ENCODE assay signal across 25 cellular contexts in the genomic region with DNA sequence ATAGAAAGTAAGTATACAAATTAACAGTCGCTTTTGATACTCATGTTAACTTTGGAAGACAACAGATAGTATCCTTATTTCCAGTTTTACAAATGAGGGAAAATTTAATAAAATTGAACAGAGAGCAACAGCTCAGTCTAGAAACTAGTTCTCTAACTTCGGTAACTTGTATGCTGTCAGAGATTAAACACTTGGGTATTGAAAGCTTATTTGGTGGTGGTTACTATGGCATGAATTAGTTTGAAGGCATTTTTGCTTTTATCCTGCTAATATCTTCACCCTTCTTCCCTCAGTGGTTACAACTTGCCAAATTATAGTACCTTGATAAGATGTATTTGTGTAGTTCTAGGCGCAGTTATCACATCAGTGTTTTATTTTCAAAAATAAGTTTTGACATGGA. TPM values are rescaled to one million over a fixed set of nuclear protein-coding genes. Genes with fewer than 3 reads are reported as not detected.
DNase-seq lines count a peak whose midpoint lies in the region; ATAC-seq, FAIRE-seq and TF ChIP-seq lines count a peak whose summit lies in the region.
"Had no signal": no experiment of that assay in that cellular context is flagged by ENCODE, and none has a peak within 500 bp of the region (broad histone marks: within the 10 kb centered on the region; RNA-seq: fewer than 3 reads in every experiment).

No MANE protein-coding gene starts in this region.

- no peaks in the 10 kb centered on the region for H3K27me3 Mint-ChIP-seq in activated CD8-positive, alpha-beta T cell treated with anti-CD3 and anti-CD28 coated beads for 36 hours
- H3K27me3 Mint-ChIP-seq in activated CD8-positive, alpha-beta T cell treated with anti-CD3 and anti-CD28 coated beads, Interleukin-2, amount 10 ng/mL, durations not matched to agents 7 days and 5 days (ENCODE audit: low read depth), result no peaks in the 10 kb centered on the region
- no peaks in the 10 kb centered on the region for H3K27me3 Mint-ChIP-seq in CD4-positive, CD25-positive, alpha-beta regulatory T cell
- H3K27me3 Mint-ChIP-seq: CD4-positive, alpha-beta T cell had no signal

- no peaks in the 10 kb centered on the region for H3K27me3 ChIP-seq in CD4-positive, CD25-positive, alpha-beta regulatory T cell (ENCODE audit: control insufficient read depth, insufficient read depth, low read length)
- H3K27me3 ChIP-seq in Loucy (ENCODE audit: insufficient read depth, low read length, poor library complexity, severe bottlenecking), result no peaks in the 10 kb centered on the region
- H3K27me3 ChIP-seq in K562 (ENCODE audit: control insufficient read depth in 2 of 2, insufficient read depth in 2 of 2, low read length in 2 of 2), result no peaks in the 10 kb centered on the region
- H3K27me3 ChIP-seq: BLaER1 had no signal

- peaks cover 100% of the 10 kb centered on the region for H3K79me2 ChIP-seq in Loucy (ENCODE audit: insufficient read depth, low read length)
- peaks cover 98% of the 10 kb centered on the region for H3K79me2 ChIP-seq in K562 (ENCODE audit: control insufficient read depth, insufficient read depth, low read length)

- POLR2A ChIA-PET in activated CD8-positive, alpha-beta T cell treated with anti-CD3 and anti-CD28 coated beads for 36 hours (lab: Charles Lee), result no interaction called here
- POLR2A ChIA-PET in activated CD8-positive, alpha-beta T cell treated with anti-CD3 and anti-CD28 coated beads, Interleukin-2, amount 10 ng/mL, durations not matched to agents 7 days and 5 days (lab: Charles Lee), result no interaction called here
- POLR2A ChIA-PET in K562 (lab: Yijun Ruan, JAX), result no interaction called here
- POLR2A ChIA-PET in GM10248 (lab: Yijun Ruan, JAX), result interaction anchor here (0.5 kb wide), 1 partner anchor 16 kb away, joined by 7 read pairs; no protein-coding TSS in a partner anchor

- peak overlapping the region; percentile 3 for H3K4me3 ChIP-seq in CD4-positive, CD25-positive, alpha-beta regulatory T cell (ENCODE audit: low read depth, low read length)
- H3K4me3 ChIP-seq in Loucy (ENCODE audit: low read length, poor library complexity, severe bottlenecking) (peak overlapping the region; percentile 26), K562 (no peak overlapping the region)
- H3K4me3 ChIP-seq: BLaER1, GM23338 had no signal

- WGBS in K562 (ENCODE audit: insufficient coverage, low coverage, missing lambda C conversion rate), result 94% methylated on average over 3 of the region's 3 CpGs

- no peak for TF ChIP-seq EP300 in K562 (IDR thresholded peaks at IDR 0.05; ENCODE audit: low read length)

- intact Hi-C loops in activated CD8-positive, alpha-beta T cell treated with anti-CD3 and anti-CD28 coated beads for 36 hours (cut with micrococcal nuclease), result no loop called here
- intact Hi-C loops in K562 (cut with micrococcal nuclease), result no loop called here

- no peak for TF ChIP-seq POLR2A in K562 (conservative IDR thresholded peaks at IDR 0.05)

- H3K36me3 ChIP-seq in CD4-positive, CD25-positive, alpha-beta regulatory T cell (ENCODE audit: control insufficient read depth, insufficient read depth, low read length), result peaks cover 80% of the 10 kb centered on the region
- H3K36me3 ChIP-seq in Loucy (ENCODE audit: insufficient read depth, low read length) (peaks cover 82% of the 10 kb centered on the region), K562 (ENCODE audit: control insufficient read depth, insufficient read depth, low read length) (peaks cover 100% of the 10 kb centered on the region)

- FAIRE-seq in K562 (lab: Jason Lieb, UNC), result no peak

- H3K9me3 ChIP-seq in CD4-positive, CD25-positive, alpha-beta regulatory T cell (ENCODE audit: control insufficient read depth in 2 of 2, low read length in 2 of 2), result no peaks in the 10 kb centered on the region
- no peaks in the 10 kb centered on the region for H3K9me3 ChIP-seq in Loucy (ENCODE audit: insufficient read depth, low read depth, low read length)
- no peaks in the 10 kb centered on the region for H3K9me3 ChIP-seq in K562 (replicated peaks; ENCODE audit: control insufficient read depth, insufficient read depth, low read depth, low read length)
- H3K9me3 ChIP-seq: BLaER1 had no signal

- no peaks in the 10 kb centered on the region for H3F3A ChIP-seq in Loucy (ENCODE audit: low read depth)

- H3K9me2 ChIP-seq in Loucy (replicated peaks; ENCODE audit: low read depth, low read length), result no peaks in the 10 kb centered on the region

- no peak for TF ChIP-seq CTCF in activated CD8-positive, alpha-beta T cell treated with anti-CD3 and anti-CD28 coated beads for 36 hours (IDR thresholded peaks at IDR 0.05)
- TF ChIP-seq CTCF in Loucy (conservative IDR thresholded peaks at IDR 0.05; ENCODE audit: low read length), result no peak
- TF ChIP-seq CTCF in K562 (IDR thresholded peaks at IDR 0.05 in 2 of 3, conservative IDR thresholded peaks at IDR 0.05 in 1 of 3; ENCODE audit: insufficient read depth in 2 of 3, low read depth in 1 of 3, low read length in 3 of 3), result no peak
- no peak for TF ChIP-seq CTCF in GM10248 (IDR thresholded peaks at IDR 0.05; ENCODE audit: control extremely low read depth, extremely low read depth, low read depth, missing control alignments)

- in situ Hi-C loops in K562 (cut with MboI), result no loop called here

- H3K4me2 ChIP-seq in Loucy (ENCODE audit: low read depth, low read length, poor library complexity, severe bottlenecking), result peak overlapping the region; percentile 41
- H3K4me2 ChIP-seq in K562 (ENCODE audit: insufficient read depth, low read length), result no peak overlapping the region
- H3K4me2 ChIP-seq: BLaER1, GM23338 had no signal

- no peaks in the 10 kb centered on the region for H3K9me1 ChIP-seq in K562 (ENCODE audit: control insufficient read depth, insufficient read depth, low read length)

- peaks cover 99% of the 10 kb centered on the region for H4K20me1 ChIP-seq in Loucy (ENCODE audit: insufficient read depth, low read length, poor library complexity, severe bottlenecking)
- peaks cover 4% of the 10 kb centered on the region; the same call in 1 of the 2 replicates for H4K20me1 ChIP-seq in K562 (replicated peaks; ENCODE audit: control insufficient read depth, insufficient read depth, low read length)

- no peak overlapping the region for H3K9ac ChIP-seq in Loucy (ENCODE audit: low read depth, low read length, poor library complexity, severe bottlenecking)
- no peak overlapping the region for H3K9ac ChIP-seq in K562 (ENCODE audit: insufficient read depth in 1 of 2, low read depth in 2 of 2, low read length in 2 of 2)
- H3K9ac ChIP-seq: BLaER1 had no signal

- no peaks in the 10 kb centered on the region for H3K9me3 Mint-ChIP-seq in activated CD8-positive, alpha-beta T cell treated with anti-CD3 and anti-CD28 coated beads for 36 hours
- H3K9me3 Mint-ChIP-seq in activated CD8-positive, alpha-beta T cell treated with anti-CD3 and anti-CD28 coated beads, Interleukin-2, amount 10 ng/mL, durations not matched to agents 7 days and 5 days (ENCODE audit: insufficient read depth), result no peaks in the 10 kb centered on the region
- H3K9me3 Mint-ChIP-seq in CD4-positive, CD25-positive, alpha-beta regulatory T cell, result no peaks in the 10 kb centered on the region
- H3K9me3 Mint-ChIP-seq: CD4-positive, alpha-beta T cell; GM23338; H9 had no signal

- H3K4me1 Mint-ChIP-seq in activated CD8-positive, alpha-beta T cell treated with anti-CD3 and anti-CD28 coated beads for 36 hours (ENCODE audit: low read depth), result peaks cover 69% of the 10 kb centered on the region
- peaks cover 65% of the 10 kb centered on the region for H3K4me1 Mint-ChIP-seq in activated CD8-positive, alpha-beta T cell treated with anti-CD3 and anti-CD28 coated beads, Interleukin-2, amount 10 ng/mL, durations not matched to agents 7 days and 5 days (ENCODE audit: low read depth)
- H3K4me1 Mint-ChIP-seq in CD4-positive, CD25-positive, alpha-beta regulatory T cell, result peaks cover 56 to 85% (median 68%) of the 10 kb centered on the region in 4 donors

- ATAC-seq in activated CD8-positive, alpha-beta T cell treated with anti-CD3 and anti-CD28 coated beads for 36 hours, result no peak
- ATAC-seq in activated CD8-positive, alpha-beta T cell treated with anti-CD3 and anti-CD28 coated beads, Interleukin-2, amount 10 ng/mL, durations not matched to agents 7 days and 5 days, result no peak
- ATAC-seq in CD4-positive, CD25-positive, alpha-beta regulatory T cell (ENCODE audit: low read depth in 2 of 2), result no peak
- ATAC-seq in K562 (no peak), GM18907 (IDR thresholded peaks at IDR 0.05; ENCODE audit: unreplicated experiment) (no peak)
- ATAC-seq: GM23338 had no signal

- TF ChIP-seq RAD21 in K562 (CRISPR knock-in tag; conservative IDR thresholded peaks at IDR 0.05 in 1 of 2, IDR thresholded peaks at IDR 0.05 in 1 of 2), result no peak

- no TSS peak for BruUV-seq in K562 (replicated peaks; lab: Mats Ljungman, UMichigan)

- no peak overlapping the region for H3K27ac ChIP-seq in CD4-positive, CD25-positive, alpha-beta regulatory T cell (ENCODE audit: insufficient read depth, low read length, poor library complexity, severe bottlenecking)
- H3K27ac ChIP-seq in K562 (ENCODE audit: extremely low read depth, low read depth, low read length) (no peak overlapping the region), caudate nucleus (ENCODE audit: low read depth, low read length) (no peak overlapping the region)
- H3K27ac ChIP-seq: BLaER1, RWPE1 had no signal

- peaks cover 48% of the 10 kb centered on the region for H3K4me1 ChIP-seq in CD4-positive, CD25-positive, alpha-beta regulatory T cell (ENCODE audit: control insufficient read depth, insufficient read depth, low read length, poor library complexity, severe bottlenecking)
- H3K4me1 ChIP-seq in Loucy (ENCODE audit: insufficient read depth, low read length, poor library complexity, severe bottlenecking), result peaks cover 49% of the 10 kb centered on the region
- H3K4me1 ChIP-seq in K562 (replicated peaks in 1 of 2; ENCODE audit: control insufficient read depth in 2 of 2, insufficient read depth in 2 of 2, low read length in 2 of 2), result peaks cover 4 to 5% of the 10 kb centered on the region in 2 experiments; a peak in 4 of 5 replicates

- CTCF ChIA-PET in activated CD8-positive, alpha-beta T cell treated with anti-CD3 and anti-CD28 coated beads for 36 hours (lab: Charles Lee), result no interaction called here
- CTCF ChIA-PET in activated CD8-positive, alpha-beta T cell treated with anti-CD3 and anti-CD28 coated beads, Interleukin-2, amount 10 ng/mL, durations not matched to agents 7 days and 5 days (lab: Charles Lee), result no interaction called here
- CTCF ChIA-PET in K562 (lab: Yijun Ruan, JAX; ENCODE audit: low intra/inter-chr PET ratio) (no interaction called here), GM10248 (lab: Yijun Ruan, JAX) (no interaction called here)

- H3K4me3 Mint-ChIP-seq in activated CD8-positive, alpha-beta T cell treated with anti-CD3 and anti-CD28 coated beads for 36 hours, result no peak overlapping the region
- H3K4me3 Mint-ChIP-seq in activated CD8-positive, alpha-beta T cell treated with anti-CD3 and anti-CD28 coated beads, Interleukin-2, amount 10 ng/mL, durations not matched to agents 7 days and 5 days, result no peak overlapping the region
- peak overlapping the region in 1 of 4 donors; percentile 21 for H3K4me3 Mint-ChIP-seq in CD4-positive, CD25-positive, alpha-beta regulatory T cell
- H3K4me3 Mint-ChIP-seq: CD4-positive, alpha-beta T cell; GM23338; H9 had no signal

- H3K27ac Mint-ChIP-seq in activated CD8-positive, alpha-beta T cell treated with anti-CD3 and anti-CD28 coated beads for 36 hours, result peak overlapping the region; percentile 1
- H3K27ac Mint-ChIP-seq in activated CD8-positive, alpha-beta T cell treated with anti-CD3 and anti-CD28 coated beads, Interleukin-2, amount 10 ng/mL, durations not matched to agents 7 days and 5 days, result no peak overlapping the region
- H3K27ac Mint-ChIP-seq in CD4-positive, CD25-positive, alpha-beta regulatory T cell, result no peak overlapping the region
- H3K27ac Mint-ChIP-seq: CD4-positive, alpha-beta T cell; GM23338 had no signal

- H2AFZ ChIP-seq in Loucy (ENCODE audit: low read length) (no peak overlapping the region), K562 (ENCODE audit: low read depth, low read length) (no peak overlapping the region)
- H2AFZ ChIP-seq: GM23338 had no signal

- no peak for DNase-seq in activated CD8-positive, alpha-beta T cell treated with anti-CD3 and anti-CD28 coated beads for 36 hours
- no peak for DNase-seq in activated CD8-positive, alpha-beta T cell treated with anti-CD3 and anti-CD28 coated beads, Interleukin-2, amount 10 ng/mL, durations not matched to agents 7 days and 5 days
- DNase-seq in CD4-positive, CD25-positive, alpha-beta regulatory T cell, result no peak
- DNase-seq in K562 (ENCODE audit: extremely low read depth in 1 of 4, low spot score in 3 of 4), result no peak
- DNase-seq in caudate nucleus (lab: John Stamatoyannopoulos, UW), result no peak
- DNase-seq in GM10248 (ENCODE audit: extremely low spot score), result no peak
- DNase-seq: 8988T; CD4-positive, alpha-beta T cell; DMS79; GF-D8; H9; KG1; MM.1S; NCI-H1048; NCI-H1417; NCI-H1694; NCI-H2081; NCI-H2227 treated with DMSO at 0.1 percent for 48 hours; NCI-H526 treated with DMSO at 0.1 percent for 48 hours; SHP77 had no signal

- peaks cover 73% of the 10 kb centered on the region for H3K36me3 Mint-ChIP-seq in activated CD8-positive, alpha-beta T cell treated with anti-CD3 and anti-CD28 coated beads for 36 hours (ENCODE audit: low read depth)
- H3K36me3 Mint-ChIP-seq in activated CD8-positive, alpha-beta T cell treated with anti-CD3 and anti-CD28 coated beads, Interleukin-2, amount 10 ng/mL, durations not matched to agents 7 days and 5 days (ENCODE audit: low read depth), result peaks cover 75% of the 10 kb centered on the region
- H3K36me3 Mint-ChIP-seq in CD4-positive, CD25-positive, alpha-beta regulatory T cell, result peaks cover 50% of the 10 kb centered on the region

RNA-seq across cellular contexts. Expression of gene WAC, which starts 7.2 kb away (rescaled TPM):
- 100 to 1,000 TPM in 1 of 2 experiments, 10 to 100 TPM in 1; 95.2 to 102 TPM for total RNA-seq in activated CD8-positive, alpha-beta T cell treated with anti-CD3 and anti-CD28 coated beads for 36 hours
- total RNA-seq in activated CD8-positive, alpha-beta T cell treated with anti-CD3 and anti-CD28 coated beads, Interleukin-2, amount 10 ng/mL, durations not matched to agents 7 days and 5 days, result 100 to 1,000 TPM; 126 to 131 TPM
- total RNA-seq in CD4-positive, CD25-positive, alpha-beta regulatory T cell, result 205 TPM
- 100 to 1,000 TPM in 1 of 4 donors, 10 to 100 TPM in 3; 80.5 to 100 (median 89.4) TPM for polyA plus RNA-seq in CD4-positive, CD25-positive, alpha-beta regulatory T cell
- 109 and 323 TPM in 2 replicates for total RNA-seq in K562 (2011; cell fraction: chromatin; rRNA removed; ENCODE audit: low replicate concordance)
- 50.0 and 61.3 TPM in 2 replicates for total RNA-seq in K562 (2011; cell fraction: nucleolus; rRNA removed)
- total RNA-seq in K562 (2011; cell fraction: nucleoplasm; rRNA removed), result 147 and 225 TPM in 2 replicates
- total RNA-seq in K562 (2014; rRNA removed) (54.2 and 58.3 TPM in 2 replicates), K562 (2014; rRNA removed; fragmentation: Illumina TruSeq; extraction: Trizol) (83.0 and 94.0 TPM in 2 replicates), K562 (2015; rRNA removed; fragmentation: Illumina TruSeq; extraction: Trizol) (76.1 and 78.2 TPM in 2 replicates), K562 (2021) (69.8 and 79.9 TPM in 2 replicates)
- polyA plus RNA-seq in K562 (2011; rRNA removed) (113 and 123 TPM in 2 replicates), K562 (2014; fragmentation: Illumina TruSeq; extraction: Trizol) (96.7 and 116 TPM in 2 replicates), K562 (2014; fragmentation: Nextera tagmentation; extraction: Ambion mirVana) (10 to 100 TPM; 24.8 to 25.3 TPM), K562 (2014; rRNA removed) (51.5 and 56.8 TPM in 2 replicates)
- 56.4 and 68.4 TPM in 2 replicates for polyA plus RNA-seq in K562 (2011; cell fraction: cytosol; rRNA removed)
- polyA plus RNA-seq in K562 (2011; cell fraction: nucleus; rRNA removed), result 71.5 and 89.2 TPM in 2 replicates
- 51.5 and 71.6 TPM in 2 replicates for polyA plus RNA-seq in K562 (2012)
- polyA minus RNA-seq in K562 (2011; rRNA and poly(A)+ RNA removed), result 125 and 138 TPM in 2 replicates
- 39.5 and 43.6 TPM in 2 replicates for polyA minus RNA-seq in K562 (2011; cell fraction: cytosol; rRNA and poly(A)+ RNA removed)
- 62.7 and 93.2 TPM in 2 replicates for polyA minus RNA-seq in K562 (2011; cell fraction: nucleus; rRNA and poly(A)+ RNA removed)
